In genomic region chr2:177625744-177626655, GRCh38 we compare ENCODE assay signal across 11 cellular contexts.
A peak's percentile ranks its signal among the peaks of the same experiment; 100 is the strongest.
DNase-seq lines count a peak whose midpoint lies in the region; ATAC-seq, FAIRE-seq and TF ChIP-seq lines count a peak whose summit lies in the region.
"Had no signal": no experiment of that assay in that cellular context is flagged by ENCODE, and none has a peak within 500 bp of the region (broad histone marks: within the 10 kb centered on the region; RNA-seq: fewer than 3 reads in every experiment).

No MANE protein-coding gene starts in this region.

- no peak for FAIRE-seq in HTR-8/SVneo (lab: Jason Lieb, UNC)

- peak overlapping the region; percentile 68 for H3K27ac ChIP-seq in OCI-LY1 (ENCODE audit: low read depth, low read length, poor library complexity, severe bottlenecking)
- no peak overlapping the region for H3K27ac ChIP-seq in testis
- H3K27ac ChIP-seq: skin epidermis had no signal

- no peaks in the 10 kb centered on the region for H3K36me3 ChIP-seq in OCI-LY1 (ENCODE audit: insufficient read depth, low read length)
- H3K36me3 ChIP-seq in testis (ENCODE audit: low read depth, missing control alignments) = no peaks in the 10 kb centered on the region
- H3K36me3 ChIP-seq: heart right ventricle had no signal

- TF ChIP-seq POLR2A in testis (IDR thresholded peaks at IDR 0.05) = no peak

- DNase-seq in ELR (ENCODE audit: low read depth) (peak; percentile 29), fibroblast of villous mesenchyme (ENCODE audit: low read depth) (peak; percentile 9), HTR-8/SVneo (ENCODE audit: insufficient read length, low spot score) (no peak), omental fat pad (ENCODE audit: low spot score) (no peak), testis (no peak)
- no peak for DNase-seq in stimulated activated CD4-positive, alpha-beta T cell treated with anti-CD3 and anti-CD28 coated beads, Interleukin-4, amount 100 ng/mL, for 24 hours
- DNase-seq: dorsolateral prefrontal cortex, heart right ventricle had no signal

- no peaks in the 10 kb centered on the region for H3K79me2 ChIP-seq in OCI-LY1 (ENCODE audit: insufficient read depth, low read length)

- H3K9me2 ChIP-seq in OCI-LY1 (ENCODE audit: low read depth, low read length) = no peaks in the 10 kb centered on the region

- 68 to 69% methylated on average over 10 of the region's 10 CpGs for WGBS in testis, 2 donors

- H3K4me1 ChIP-seq in OCI-LY1 (ENCODE audit: insufficient read depth, low read length, severe bottlenecking) (peaks cover 65% of the 10 kb centered on the region), testis (no peaks in the 10 kb centered on the region)

- peak overlapping the region; percentile 39; the same call in 1 of the 2 replicates for H3K9ac ChIP-seq in OCI-LY1 (ENCODE audit: low read length)

- H3F3A ChIP-seq in OCI-LY1 (ENCODE audit: insufficient read depth, low read length) = no peaks in the 10 kb centered on the region

- intact Hi-C loops in testis (cut with DNase I; ENCODE audit: low total_unique reads) = no loop called here

- TF ChIP-seq CTCF in OCI-LY1 (IDR thresholded peaks at IDR 0.05; ENCODE audit: low read length) = no peak
- TF ChIP-seq CTCF in fibroblast of villous mesenchyme (IDR thresholded peaks at IDR 0.05; ENCODE audit: insufficient read depth, low read depth, low read length) = no peak
- no peak for TF ChIP-seq CTCF in omental fat pad (IDR thresholded peaks at IDR 0.05)
- TF ChIP-seq CTCF in testis (IDR thresholded peaks at IDR 0.05) = no peak

- H3K27me3 ChIP-seq in OCI-LY1 (ENCODE audit: insufficient read depth, low read length) (no peaks in the 10 kb centered on the region), testis (no peaks in the 10 kb centered on the region)
- H3K27me3 ChIP-seq: dorsolateral prefrontal cortex had no signal

- 0 out of 2 replicates have a peak overlapping the region, but pooled peaks have one; percentile 16 for H2AFZ ChIP-seq in OCI-LY1 (ENCODE audit: low read length)

- H3K4me3 ChIP-seq in OCI-LY1 (ENCODE audit: low read depth, low read length, poor library complexity, severe bottlenecking) (peak overlapping the region; percentile 33), fibroblast of villous mesenchyme (ENCODE audit: low read depth, low read length) (no peak overlapping the region), testis (no peak overlapping the region)
- H3K4me3 ChIP-seq: heart right ventricle, skin epidermis had no signal

- ATAC-seq in HG03095 (IDR thresholded peaks at IDR 0.05; ENCODE audit: unreplicated experiment) (peak; percentile 43), omental fat pad (ENCODE audit: low FRiP score) (no peak)
- ATAC-seq: heart right ventricle had no signal

- H3K4me2 ChIP-seq in OCI-LY1 (ENCODE audit: low read length) = peak overlapping the region; percentile 55

- no peaks in the 10 kb centered on the region for H4K20me1 ChIP-seq in OCI-LY1 (ENCODE audit: insufficient read depth, low read length)

- H3K9me3 ChIP-seq in OCI-LY1 (ENCODE audit: low read length) (no peaks in the 10 kb centered on the region), testis (no peaks in the 10 kb centered on the region)
- H3K9me3 ChIP-seq: heart right ventricle had no signal

Comparison
In these comparisons a context has a peak if more than half of its experiments do, and no peak if none do; other contexts are left out.
1. DNase-seq: peak in ELR (single experiment) and fibroblast of villous mesenchyme (single experiment); none in HTR-8/SVneo (single experiment), omental fat pad (single experiment), testis (single experiment) and stimulated activated CD4-positive, alpha-beta T cell treated with anti-CD3 and anti-CD28 coated beads, Interleukin-4, amount 100 ng/mL, for 24 hours (single experiment).